Comparison of ENCODE assay signal across 9 cellular contexts in genomic region chr5:56433039-56433438, GRCh38.
"Had no signal": no experiment of that assay in that cellular context is flagged by ENCODE, and none has a peak within 500 bp of the region (broad histone marks: within the 10 kb centered on the region; RNA-seq: fewer than 3 reads in every experiment).

No MANE protein-coding gene starts in this region.

- H3K4me3 ChIP-seq: GM23248, HAP-1, K562 had no signal

- ATAC-seq: HCT116, HepG2, K562 had no signal

- H3K9ac ChIP-seq: GM23248 had no signal

- H2AFZ ChIP-seq: GM23248 had no signal

- DNase-seq: GOT3, H7, HFFc6 had no signal

- H3K27ac ChIP-seq: GM23248, HL-60 had no signal

- H3K36me3 ChIP-seq: HAP-1 had no signal

- H3K4me1 ChIP-seq: HAP-1 had no signal

- H3K4me3 Mint-ChIP-seq: HFFc6 had no signal

- H3K9me3 Mint-ChIP-seq: HFFc6 had no signal

- H3K27ac Mint-ChIP-seq: HFFc6 had no signal
